ENCODE assay signal across 8 cellular contexts in the genomic region with DNA sequence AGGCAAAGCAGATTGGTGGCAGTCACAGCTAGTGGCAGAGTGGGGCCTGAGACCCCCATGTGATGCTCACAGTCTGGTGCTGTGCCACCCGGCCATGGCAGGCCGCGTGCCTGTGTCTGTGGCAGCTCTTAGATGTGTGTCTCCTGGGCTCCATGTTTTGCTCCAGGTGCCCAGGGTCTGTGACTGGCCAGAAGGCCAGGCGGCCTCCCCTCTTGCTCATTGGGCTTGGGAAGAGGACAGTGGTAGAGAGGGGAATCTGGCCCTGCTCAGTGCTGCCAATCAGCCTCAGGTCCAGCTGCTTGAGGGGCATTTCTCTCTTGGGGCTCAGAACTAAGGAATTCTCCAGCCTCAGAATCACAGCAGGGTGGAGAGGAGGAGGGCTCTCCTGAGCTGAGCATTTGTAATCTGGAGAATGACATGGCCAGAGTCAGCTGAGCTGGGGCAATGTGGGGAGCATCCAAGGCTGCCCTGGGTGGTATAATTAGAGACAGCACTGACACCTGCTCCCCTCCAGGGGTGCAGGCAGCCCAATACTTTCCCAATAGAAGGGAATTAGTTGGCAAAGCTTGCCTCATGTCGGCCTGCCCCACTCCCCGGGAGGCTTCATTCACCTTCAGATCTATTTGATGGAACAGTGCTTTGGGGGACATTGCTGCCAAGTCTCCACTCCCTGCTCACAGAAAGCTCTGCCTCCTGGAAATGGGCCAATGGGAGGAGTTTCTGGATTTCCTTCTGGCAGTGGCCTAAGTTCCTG. TPM values are rescaled to one million over a fixed set of nuclear protein-coding genes. Genes with fewer than 3 reads are reported as not detected.
DNase-seq lines count a peak whose midpoint lies in the region; ATAC-seq and TF ChIP-seq lines count a peak whose summit lies in the region.

No MANE protein-coding gene starts in this region.

- intact Hi-C loops in activated B cell treated with CpG ODN at 0.5 μM for 24 hours (cut with micrococcal nuclease) = no loop called here

- no peaks in the 10 kb centered on the region for H3K9me3 Mint-ChIP-seq in activated naive CD4-positive, alpha-beta T cell treated with anti-CD3 and anti-CD28 coated beads, Interleukin-2, amount 10 ng/mL, durations not matched to agents 7 days and 5 days
- no peaks in the 10 kb centered on the region for H3K9me3 Mint-ChIP-seq in activated naive CD4-positive, alpha-beta T cell treated with anti-CD3 and anti-CD28 coated beads, Interleukin-2, amount 50 U/mL, for 72 hours
- no peaks in the 10 kb centered on the region for H3K9me3 Mint-ChIP-seq in activated B cell treated with CpG ODN at 0.5 μM for 24 hours

- H3K4me3 ChIP-seq in fibroblast of villous mesenchyme (ENCODE audit: low read depth, low read length) = no peak overlapping the region

- no peak overlapping the region for H3K27ac Mint-ChIP-seq in activated naive CD4-positive, alpha-beta T cell treated with anti-CD3 and anti-CD28 coated beads, Interleukin-2, amount 10 ng/mL, durations not matched to agents 7 days and 5 days
- H3K27ac Mint-ChIP-seq in activated naive CD4-positive, alpha-beta T cell treated with anti-CD3 and anti-CD28 coated beads, Interleukin-2, amount 50 U/mL, for 72 hours = peak overlapping the region in 1 of 2 donors; percentile 67
- H3K27ac Mint-ChIP-seq in activated B cell treated with CpG ODN at 0.5 μM for 24 hours = peak overlapping the region; percentile 55

- CTCF ChIA-PET in activated naive CD4-positive, alpha-beta T cell treated with anti-CD3 and anti-CD28 coated beads, Interleukin-2, amount 10 ng/mL, durations not matched to agents 7 days and 5 days (lab: Charles Lee) = interaction anchor here (0.7 to 3.8 kb wide), 6 partner anchors 17 to 231 kb away, joined by 3 to 13 read pairs (median 3); no protein-coding TSS in a partner anchor
- CTCF ChIA-PET in activated B cell treated with CpG ODN at 0.5 μM for 24 hours (lab: Charles Lee) = interaction anchor here (0.9 to 2.8 kb wide), 3 partner anchors 53 to 231 kb away, joined by 3 to 11 read pairs (median 9); a partner anchor contains a TSS

- H3K4me3 Mint-ChIP-seq in activated naive CD4-positive, alpha-beta T cell treated with anti-CD3 and anti-CD28 coated beads, Interleukin-2, amount 10 ng/mL, durations not matched to agents 7 days and 5 days = no peak overlapping the region
- H3K4me3 Mint-ChIP-seq in activated B cell treated with CpG ODN at 0.5 μM for 24 hours = no peak overlapping the region

- ATAC-seq in activated naive CD4-positive, alpha-beta T cell treated with anti-CD3 and anti-CD28 coated beads, Interleukin-2, amount 50 U/mL, for 72 hours = no peak
- no peak for ATAC-seq in activated B cell treated with CpG ODN at 0.5 μM for 24 hours (ENCODE audit: low read depth)
- ATAC-seq in HG03342 (IDR thresholded peaks at IDR 0.05; ENCODE audit: unreplicated experiment) = no peak

- POLR2A ChIA-PET in activated B cell treated with CpG ODN at 0.5 μM for 24 hours (lab: Charles Lee) = interaction anchor here (1.0 to 5.1 kb wide), 5 partner anchors 24 to 230 kb away, joined by 3 to 40 read pairs (median 31); a partner anchor contains a TSS

- H3K36me3 Mint-ChIP-seq in activated naive CD4-positive, alpha-beta T cell treated with anti-CD3 and anti-CD28 coated beads, Interleukin-2, amount 10 ng/mL, durations not matched to agents 7 days and 5 days = peaks cover 35% of the 10 kb centered on the region
- H3K36me3 Mint-ChIP-seq in activated naive CD4-positive, alpha-beta T cell treated with anti-CD3 and anti-CD28 coated beads, Interleukin-2, amount 50 U/mL, for 72 hours = no peaks in the 10 kb centered on the region
- H3K36me3 Mint-ChIP-seq in activated B cell treated with CpG ODN at 0.5 μM for 24 hours (ENCODE audit: low read depth) = peaks cover 26% of the 10 kb centered on the region

- no peaks in the 10 kb centered on the region for H3K27me3 Mint-ChIP-seq in activated naive CD4-positive, alpha-beta T cell treated with anti-CD3 and anti-CD28 coated beads, Interleukin-2, amount 10 ng/mL, durations not matched to agents 7 days and 5 days
- H3K27me3 Mint-ChIP-seq in activated B cell treated with CpG ODN at 0.5 μM for 24 hours = no peaks in the 10 kb centered on the region

- TF ChIP-seq CTCF in activated B cell treated with CpG ODN at 0.5 μM for 24 hours (IDR thresholded peaks at IDR 0.05) (no peak), fibroblast of villous mesenchyme (IDR thresholded peaks at IDR 0.05; ENCODE audit: insufficient read depth, low read depth, low read length) (peak; percentile 7)

- DNase-seq in activated naive CD4-positive, alpha-beta T cell treated with anti-CD3 and anti-CD28 coated beads, Interleukin-2, amount 10 ng/mL, durations not matched to agents 7 days and 5 days = peak; percentile 19
- DNase-seq in activated naive CD4-positive, alpha-beta T cell treated with anti-CD3 and anti-CD28 coated beads, Interleukin-2, amount 50 U/mL, for 72 hours (ENCODE audit: low spot score in 2 of 2) = no peak
- DNase-seq in activated B cell treated with CpG ODN at 0.5 μM for 24 hours (no peak), fibroblast of villous mesenchyme (ENCODE audit: low read depth) (peak; percentile 67), pons (ENCODE audit: low spot score) (peak; percentile 60), GDM1 (lab: John Stamatoyannopoulos, UW) (no peak)
- DNase-seq in central memory CD4-positive, alpha-beta T cell = no peak

- peaks cover 30% of the 10 kb centered on the region for H3K4me1 Mint-ChIP-seq in activated naive CD4-positive, alpha-beta T cell treated with anti-CD3 and anti-CD28 coated beads, Interleukin-2, amount 10 ng/mL, durations not matched to agents 7 days and 5 days
- H3K4me1 Mint-ChIP-seq in activated B cell treated with CpG ODN at 0.5 μM for 24 hours = peaks cover 21% of the 10 kb centered on the region

RNA-seq across cellular contexts. Expression of a gene that starts 44.5 kb away (rescaled TPM):
- total RNA-seq in activated naive CD4-positive, alpha-beta T cell treated with anti-CD3 and anti-CD28 coated beads, Interleukin-2, amount 50 U/mL, for 72 hours = under 1 TPM in 1 of 2 donors, not detected in 1; 0.18 TPM
- total RNA-seq in activated B cell treated with CpG ODN at 0.5 μM for 24 hours (not detected in 2 replicates), fibroblast of villous mesenchyme (under 0.01 TPM in 1 of 2 replicates, not detected in the other)

RNA-seq across cellular contexts. Expression of a gene that starts 52.9 kb away (rescaled TPM):
- total RNA-seq in activated naive CD4-positive, alpha-beta T cell treated with anti-CD3 and anti-CD28 coated beads, Interleukin-2, amount 50 U/mL, for 72 hours = 100 to 1,000 TPM; 141 to 185 TPM
- total RNA-seq in activated B cell treated with CpG ODN at 0.5 μM for 24 hours (117 and 127 TPM in 2 replicates), fibroblast of villous mesenchyme (355 and 475 TPM in 2 replicates)

Comparison
In these comparisons a context has a peak if more than half of its experiments do, and no peak if none do; other contexts are left out.
1. DNase-seq: peak in activated naive CD4-positive, alpha-beta T cell treated with anti-CD3 and anti-CD28 coated beads, Interleukin-2, amount 10 ng/mL, durations not matched to agents 7 days and 5 days (single experiment), fibroblast of villous mesenchyme (single experiment) and pons (single experiment); none in activated naive CD4-positive, alpha-beta T cell treated with anti-CD3 and anti-CD28 coated beads, Interleukin-2, amount 50 U/mL, for 72 hours (0 of 2), activated B cell treated with CpG ODN at 0.5 μM for 24 hours (single experiment), GDM1 (single experiment) and central memory CD4-positive, alpha-beta T cell (single experiment).